21 cellular contexts compared by ENCODE assay signal in the genomic region with DNA sequence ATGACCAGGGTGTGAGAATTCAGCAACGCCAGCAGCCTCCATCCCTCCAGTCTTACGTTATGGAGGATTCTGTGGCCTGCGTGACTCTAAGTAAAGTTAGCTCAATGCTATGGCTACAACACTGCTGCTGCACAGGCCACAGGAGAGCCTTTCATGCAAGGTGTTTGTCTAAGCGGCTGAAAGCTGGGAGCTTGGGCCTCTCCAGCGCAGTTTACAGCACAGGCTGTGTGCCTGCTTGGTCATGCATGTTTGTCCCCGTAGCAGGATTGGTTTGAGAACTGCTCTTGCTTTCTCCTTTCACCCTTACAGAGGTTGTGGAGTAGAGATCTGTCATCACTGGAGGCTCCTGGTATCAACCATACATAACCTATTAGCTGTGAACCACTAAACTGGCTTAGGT.
DNase-seq lines count a peak whose midpoint lies in the region; ATAC-seq and TF ChIP-seq lines count a peak whose summit lies in the region.
"Had no signal": no experiment of that assay in that cellular context is flagged by ENCODE, and none has a peak within 500 bp of the region (broad histone marks: within the 10 kb centered on the region; RNA-seq: fewer than 3 reads in every experiment).

No MANE protein-coding gene starts in this region.

- no peaks in the 10 kb centered on the region for H3K36me3 Mint-ChIP-seq in naive thymus-derived CD4-positive, alpha-beta T cell
- H3K36me3 Mint-ChIP-seq: CD14-positive monocyte had no signal

- POLR2A ChIA-PET in naive thymus-derived CD4-positive, alpha-beta T cell (lab: Charles Lee), result no interaction called here

- no peaks in the 10 kb centered on the region for H3K79me1 ChIP-seq in trophoblast cell (ENCODE audit: low read length)

- no peak overlapping the region for H2BK12ac ChIP-seq in trophoblast cell (ENCODE audit: low read length)

- DNase-seq in trophoblast cell (no peak), GM19238 (ENCODE audit: insufficient read length, low spot score) (no peak), GF-D8 (lab: John Stamatoyannopoulos, UW) (no peak), NCI-H187 (lab: John Stamatoyannopoulos, UW) (no peak)
- DNase-seq in naive thymus-derived CD4-positive, alpha-beta T cell, result no peak
- DNase-seq: activated B cell treated with CpG ODN at 0.5 μM for 24 hours; activated CD4-positive, alpha-beta T cell treated with anti-CD3 and anti-CD28 coated beads, Interleukin-2, amount 50 U/mL, for 48 hours; activated effector memory CD4-positive, alpha-beta T cell treated with Interleukin-2 at 50 U/mL for 16 hours; H7; NCI-H1048; NCI-H187 treated with DMSO at 0.1 percent for 48 hours; right cardiac atrium had no signal

- no peak overlapping the region for H2AK5ac ChIP-seq in trophoblast cell (ENCODE audit: low read length)

- H3K4ac ChIP-seq in trophoblast cell (ENCODE audit: low read depth, low read length), result no peak overlapping the region

- H3K4me3 Mint-ChIP-seq in naive thymus-derived CD4-positive, alpha-beta T cell, result no peak overlapping the region
- H3K4me3 Mint-ChIP-seq: activated B cell treated with CpG ODN at 0.5 μM for 24 hours; stimulated activated naive CD8-positive, alpha-beta T cell treated with anti-CD3 and anti-CD28 coated beads, Interleukin-15, amount 100 ng/mL, for 72 hours; T-helper 2 cell treated with Interferon-gamma antibody and Interleukin-4, amounts not matched to agents 5 μg/mL and 100 μg/mL, for 36 hours had no signal

- no peak overlapping the region for H2BK5ac ChIP-seq in trophoblast cell (ENCODE audit: low read depth, low read length, poor library complexity)

- no peaks in the 10 kb centered on the region for H3K9me3 ChIP-seq in trophoblast cell (ENCODE audit: insufficient read depth, low read depth, low read length)
- no peaks in the 10 kb centered on the region for H3K9me3 ChIP-seq in naive thymus-derived CD4-positive, alpha-beta T cell (ENCODE audit: control insufficient read depth in 2 of 3, low read length in 3 of 3)
- H3K9me3 ChIP-seq: ovary, tibial artery had no signal

- CTCF ChIA-PET in naive thymus-derived CD4-positive, alpha-beta T cell (lab: Charles Lee), result no interaction called here

- no peak overlapping the region for H3K4me3 ChIP-seq in trophoblast cell (ENCODE audit: low read depth, low read length)
- H3K4me3 ChIP-seq in naive thymus-derived CD4-positive, alpha-beta T cell (ENCODE audit: low read length), result no peak overlapping the region
- H3K4me3 ChIP-seq: dorsolateral prefrontal cortex, ovary, tibial artery had no signal

- no peak overlapping the region for H3K23ac ChIP-seq in trophoblast cell (ENCODE audit: low read length)

- H2BK120ac ChIP-seq in trophoblast cell (ENCODE audit: insufficient read depth, low read length, poor library complexity), result no peak overlapping the region

- peaks cover 0 to 12% (median 2%) of the 10 kb centered on the region in 7 donors for H3K4me1 Mint-ChIP-seq in naive thymus-derived CD4-positive, alpha-beta T cell

- no peak for TF ChIP-seq CTCF in VCaP (conservative IDR thresholded peaks at IDR 0.05)

- WGBS in trophoblast cell (ENCODE audit: extremely low coverage, insufficient coverage, insufficient read length), result no CpG with 5 or more reads among the region's 6 CpGs

- no peaks in the 10 kb centered on the region for H3K9me3 Mint-ChIP-seq in naive thymus-derived CD4-positive, alpha-beta T cell
- H3K9me3 Mint-ChIP-seq: activated B cell treated with CpG ODN at 0.5 μM for 24 hours; CD14-positive monocyte; stimulated activated naive CD8-positive, alpha-beta T cell treated with anti-CD3 and anti-CD28 coated beads, Interleukin-15, amount 100 ng/mL, for 72 hours; T-helper 2 cell treated with Interferon-gamma antibody and Interleukin-4, amounts not matched to agents 5 μg/mL and 100 μg/mL, for 36 hours had no signal

- peak overlapping the region; percentile 16 for H4K91ac ChIP-seq in trophoblast cell (ENCODE audit: low read depth, low read length)

- 0 out of 2 replicates have a peak overlapping the region, but pooled peaks have one; percentile 13 for H3K27ac ChIP-seq in VCaP
- no peak overlapping the region for H3K27ac ChIP-seq in trophoblast cell (ENCODE audit: low read depth, low read length)
- no peak overlapping the region for H3K27ac ChIP-seq in naive thymus-derived CD4-positive, alpha-beta T cell (ENCODE audit: low read depth, low read length)
- H3K27ac ChIP-seq: dorsolateral prefrontal cortex, ovary, tibial artery had no signal

- peaks cover under 1 to 22% (median 7%) of the 10 kb centered on the region in 5 donors for H3K27me3 Mint-ChIP-seq in naive thymus-derived CD4-positive, alpha-beta T cell
- H3K27me3 Mint-ChIP-seq: activated B cell treated with CpG ODN at 0.5 μM for 24 hours had no signal

- H3K4me2 ChIP-seq in trophoblast cell (ENCODE audit: low read length), result no peak overlapping the region

- no peak overlapping the region for H4K12ac ChIP-seq in trophoblast cell (ENCODE audit: low read depth, low read length)

- no peaks in the 10 kb centered on the region for H3K27me3 ChIP-seq in trophoblast cell (ENCODE audit: insufficient read depth, low read length)
- no peaks in the 10 kb centered on the region for H3K27me3 ChIP-seq in naive thymus-derived CD4-positive, alpha-beta T cell (ENCODE audit: control insufficient read depth in 2 of 2, insufficient read depth in 2 of 2, low read length in 2 of 2)
- H3K27me3 ChIP-seq: dorsolateral prefrontal cortex, ovary, tibial artery had no signal

- intact Hi-C loops in naive thymus-derived CD4-positive, alpha-beta T cell (cut with micrococcal nuclease), result loop anchor here (5.0 to 10.0 kb wide), 4 partner anchors 146 to 631 kb away; partner anchors contain the start of gene PLXNC1 (in 1 of the 2)

- peak overlapping the region; percentile 37 for H4K8ac ChIP-seq in trophoblast cell (ENCODE audit: low read depth, low read length)

- H3K14ac ChIP-seq in trophoblast cell (ENCODE audit: low read length), result no peak overlapping the region

- no peaks in the 10 kb centered on the region for H3K79me2 ChIP-seq in trophoblast cell (ENCODE audit: control insufficient read depth, insufficient read depth, low read length, poor library complexity)

- no peak overlapping the region for H3K9ac ChIP-seq in trophoblast cell (ENCODE audit: low read length)

- peaks cover 0 to 1% of the 10 kb centered on the region in 2 experiments for H3K4me1 ChIP-seq in trophoblast cell (ENCODE audit: control insufficient read depth in 1 of 2, insufficient read depth in 2 of 2, low read length in 2 of 2)
- H3K4me1 ChIP-seq in naive thymus-derived CD4-positive, alpha-beta T cell (ENCODE audit: control insufficient read depth in 2 of 2, insufficient read depth in 2 of 2, low read length in 2 of 2), result no peaks in the 10 kb centered on the region

- H3K36me3 ChIP-seq in trophoblast cell (ENCODE audit: control insufficient read depth in 1 of 2, insufficient read depth in 2 of 2, low read length in 2 of 2), result no peaks in the 10 kb centered on the region
- H3K36me3 ChIP-seq in naive thymus-derived CD4-positive, alpha-beta T cell (ENCODE audit: control insufficient read depth in 2 of 3, insufficient read depth in 3 of 3, low read length in 3 of 3), result no peaks in the 10 kb centered on the region
- H3K36me3 ChIP-seq: ovary, tibial artery had no signal

- no peak overlapping the region for H2AFZ ChIP-seq in trophoblast cell (ENCODE audit: insufficient read depth, low read length, poor library complexity)

- ATAC-seq in GM18511 (IDR thresholded peaks at IDR 0.05; ENCODE audit: unreplicated experiment) (peak; percentile 38), GM21737 (IDR thresholded peaks at IDR 0.05; ENCODE audit: unreplicated experiment) (peak; percentile 37)
- no peak for ATAC-seq in naive thymus-derived CD4-positive, alpha-beta T cell

- H3K27ac Mint-ChIP-seq in naive thymus-derived CD4-positive, alpha-beta T cell, result no peak overlapping the region
- H3K27ac Mint-ChIP-seq: stimulated activated naive CD8-positive, alpha-beta T cell treated with anti-CD3 and anti-CD28 coated beads, Interleukin-15, amount 100 ng/mL, for 72 hours; T-helper 2 cell treated with Interferon-gamma antibody and Interleukin-4, amounts not matched to agents 5 μg/mL and 100 μg/mL, for 36 hours had no signal

- peak overlapping the region; percentile 61 for H3K18ac ChIP-seq in trophoblast cell (ENCODE audit: low read length)
